15 cellular contexts compared by ENCODE assay signal in the genomic region with DNA sequence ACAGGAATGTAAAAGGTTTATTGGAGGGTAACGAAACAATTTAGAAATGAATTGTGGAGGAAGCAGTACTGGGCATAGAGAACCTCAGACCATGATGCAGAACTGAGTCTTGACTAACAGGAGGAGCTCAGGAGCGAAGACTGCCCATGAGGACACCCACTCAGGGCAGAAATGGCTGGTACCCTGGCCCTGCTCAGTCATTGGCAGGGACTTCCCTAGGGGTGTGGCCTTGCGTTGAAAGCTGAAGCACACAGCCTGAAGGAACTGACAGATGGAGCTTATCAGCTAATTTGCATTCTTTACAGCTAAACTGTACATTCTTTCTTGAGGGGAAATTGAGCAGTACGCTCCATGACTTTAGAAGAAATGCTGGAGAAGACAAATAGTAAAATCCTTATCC. TPM values are rescaled to one million over a fixed set of nuclear protein-coding genes. Genes with fewer than 3 reads are reported as not detected.
DNase-seq lines count a peak whose midpoint lies in the region; ATAC-seq and TF ChIP-seq lines count a peak whose summit lies in the region.
"Had no signal": no experiment of that assay in that cellular context is flagged by ENCODE, and none has a peak within 500 bp of the region (broad histone marks: within the 10 kb centered on the region; RNA-seq: fewer than 3 reads in every experiment).

No MANE protein-coding gene starts in this region.

- TF ChIP-seq CTCF in choroid plexus epithelial cell (conservative IDR thresholded peaks at IDR 0.05; ENCODE audit: low read depth, low read length) (no peak), tibial nerve (IDR thresholded peaks at IDR 0.05) (no peak), transverse colon (IDR thresholded peaks at IDR 0.05) (no peak)

- no peak overlapping the region for H3K9ac ChIP-seq in mesenchymal stem cell (ENCODE audit: low read length)

- no peaks in the 10 kb centered on the region for H3K79me1 ChIP-seq in mesenchymal stem cell (replicated peaks; ENCODE audit: low read length, poor library complexity, severe bottlenecking)

- no peak overlapping the region for H2BK5ac ChIP-seq in mesenchymal stem cell (ENCODE audit: low read depth, low read length, poor library complexity, severe bottlenecking)

- ATAC-seq in Right ventricle myocardium superior (ENCODE audit: poor library complexity) (no peak), HG03135 (IDR thresholded peaks at IDR 0.05; ENCODE audit: unreplicated experiment) (no peak)

- H2AK5ac ChIP-seq in mesenchymal stem cell (ENCODE audit: low read length, severe bottlenecking) = no peak overlapping the region

- intact Hi-C loops in transverse colon (cut with DNase I; ENCODE audit: low total_unique reads) = no loop called here
- intact Hi-C loops in Right ventricle myocardium superior (cut with DNase I) = no loop called here

- H3K9me3 ChIP-seq in mesenchymal stem cell (ENCODE audit: control insufficient read depth, low read length) = no peaks in the 10 kb centered on the region
- H3K9me3 ChIP-seq in tibial nerve = no peaks in the 10 kb centered on the region
- no peaks in the 10 kb centered on the region for H3K9me3 ChIP-seq in transverse colon

- no peak overlapping the region for H2BK15ac ChIP-seq in mesenchymal stem cell (ENCODE audit: low read depth, poor library complexity, severe bottlenecking)

- no peak for TF ChIP-seq POLR2A in tibial nerve (IDR thresholded peaks at IDR 0.05)
- TF ChIP-seq POLR2A in transverse colon (IDR thresholded peaks at IDR 0.05) = no peak

- H3K27me3 ChIP-seq in mesenchymal stem cell (ENCODE audit: control insufficient read depth in 1 of 2, insufficient read depth in 1 of 2, low read length in 2 of 2) = no peaks in the 10 kb centered on the region
- H3K27me3 ChIP-seq in tibial nerve = no peaks in the 10 kb centered on the region
- H3K27me3 ChIP-seq in transverse colon = no peaks in the 10 kb centered on the region

- no peak overlapping the region for H3K4me2 ChIP-seq in mesenchymal stem cell (ENCODE audit: low read length, poor library complexity, severe bottlenecking)

- H3K36me3 ChIP-seq in mesenchymal stem cell (ENCODE audit: control insufficient read depth in 1 of 2, insufficient read depth in 2 of 2, low read depth in 1 of 2, low read length in 2 of 2) = peaks cover 0 to 8% of the 10 kb centered on the region in 2 experiments
- H3K36me3 ChIP-seq in tibial nerve = peaks cover 0 to 9% (median 0%) of the 10 kb centered on the region in 3 donors
- no peaks in the 10 kb centered on the region for H3K36me3 ChIP-seq in transverse colon

- in situ Hi-C loops in transverse colon (cut with MboI; ENCODE audit: low pct_ligation_motif_present in 1 of 4, low pct_unique_long_range_greater_than_20kb in 1 of 4, low sequenced_read_pairs in 3 of 4) = loop anchor here in 1 of 4 donors (25.0 kb wide), 1 partner anchor 99 kb away; no protein-coding TSS in a partner anchor

- no peak overlapping the region for H2AFZ ChIP-seq in mesenchymal stem cell (ENCODE audit: low read depth, low read length)

- H3K18ac ChIP-seq in mesenchymal stem cell (ENCODE audit: low read depth in 1 of 2, low read length in 2 of 2) = no peak overlapping the region

- no peak overlapping the region for H3K14ac ChIP-seq in mesenchymal stem cell (ENCODE audit: low read length in 2 of 2)

- peak; percentile 46 for DNase-seq in ELF-1 (ENCODE audit: low read depth, low spot score)
- peak; percentile 14 for DNase-seq in NCI-H446 treated with DMSO at 0.1 percent for 48 hours (lab: John Stamatoyannopoulos, UW)
- DNase-seq in choroid plexus epithelial cell (ENCODE audit: low read depth) = peak; percentile 68
- DNase-seq in mesenchymal stem cell = peak; percentile 28
- no peak for DNase-seq in tibial nerve (ENCODE audit: low spot score in 2 of 2)
- no peak for DNase-seq in transverse colon
- no peak for DNase-seq in Right ventricle myocardium superior
- DNase-seq: activated CD4-positive, alpha-beta T cell treated with anti-CD3 and anti-CD28 coated beads, Interleukin-2, amount 10 ng/mL, durations not matched to agents 24 days and 14 days; activated T-cell treated with anti-CD3 and anti-CD28 coated beads for 4 hours; DMS79; effector memory CD4-positive, alpha-beta T cell; GOT3; mammary epithelial cell; NCI-H2107 had no signal

- no peak overlapping the region for H2BK120ac ChIP-seq in mesenchymal stem cell (ENCODE audit: low read depth, low read length)

- H4K8ac ChIP-seq in mesenchymal stem cell (ENCODE audit: low read length) = no peak overlapping the region

- no peak overlapping the region for H3K27ac ChIP-seq in mesenchymal stem cell (ENCODE audit: low read length, poor library complexity, severe bottlenecking)
- H3K27ac ChIP-seq in tibial nerve = no peak overlapping the region
- no peak overlapping the region for H3K27ac ChIP-seq in transverse colon

- H3K4me3 ChIP-seq in choroid plexus epithelial cell (ENCODE audit: low read depth, low read length) (no peak overlapping the region), mesenchymal stem cell (ENCODE audit: insufficient read depth in 1 of 2, low read depth in 1 of 2, low read length in 2 of 2) (no peak overlapping the region), tibial nerve (no peak overlapping the region), transverse colon (no peak overlapping the region)

- 95% methylated on average over 2 of the region's 4 CpGs for WGBS in mesenchymal stem cell
- 73 to 84% methylated on average over 4 of the region's 4 CpGs for WGBS in tibial nerve, 2 donors
- 55 to 76% methylated on average over 2 to 4 of the region's 4 CpGs for WGBS in transverse colon (ENCODE audit: low coverage in 1 of 2), 2 donors

- H3K4ac ChIP-seq in mesenchymal stem cell (ENCODE audit: low read depth in 1 of 2, low read length in 2 of 2) = no peak overlapping the region

- H3K4me1 ChIP-seq in mesenchymal stem cell (ENCODE audit: control insufficient read depth, insufficient read depth, low read depth, low read length) (no peaks in the 10 kb centered on the region), tibial nerve (peaks cover 0 to 9% (median 0%) of the 10 kb centered on the region in 4 donors), transverse colon (peaks cover 0 to 3% (median 0%) of the 10 kb centered on the region in 4 donors)

- H4K91ac ChIP-seq in mesenchymal stem cell (ENCODE audit: low read length) = no peak overlapping the region

- H2BK12ac ChIP-seq in mesenchymal stem cell (ENCODE audit: low read length in 2 of 2) = no peak overlapping the region

- TF ChIP-seq EP300 in tibial nerve (IDR thresholded peaks at IDR 0.05) (no peak), transverse colon (IDR thresholded peaks at IDR 0.05; ENCODE audit: low read depth) (no peak)

- no peak overlapping the region for H3K23ac ChIP-seq in mesenchymal stem cell (ENCODE audit: low read length in 2 of 2)

RNA-seq across cellular contexts. Expression of gene PDK1, which starts 57.1 kb away (rescaled TPM):
- polyA plus RNA-seq in mesenchymal stem cell (2013, experiment 1 of 2) = 5.6 TPM
- polyA plus RNA-seq in mesenchymal stem cell (2013, experiment 2 of 2) = 6.0 TPM
- total RNA-seq in tibial nerve (10 to 100 TPM; 10.4 to 25.6 (median 16.2) TPM), transverse colon (10 to 100 TPM in 2 of 4 donors, 1 to 10 TPM in 2; 4.8 to 49.4 (median 11.4) TPM), Right ventricle myocardium superior (38.3 TPM)

Comparison
In these comparisons a context has a peak if more than half of its experiments do, and no peak if none do; other contexts are left out.
1. DNase-seq: peak in ELF-1 (single experiment), NCI-H446 treated with DMSO at 0.1 percent for 48 hours (single experiment), choroid plexus epithelial cell (single experiment) and mesenchymal stem cell (single experiment); none in tibial nerve (0 of 2), transverse colon (single experiment) and Right ventricle myocardium superior (single experiment).